8 cellular contexts compared by ENCODE assay signal in the genomic region with DNA sequence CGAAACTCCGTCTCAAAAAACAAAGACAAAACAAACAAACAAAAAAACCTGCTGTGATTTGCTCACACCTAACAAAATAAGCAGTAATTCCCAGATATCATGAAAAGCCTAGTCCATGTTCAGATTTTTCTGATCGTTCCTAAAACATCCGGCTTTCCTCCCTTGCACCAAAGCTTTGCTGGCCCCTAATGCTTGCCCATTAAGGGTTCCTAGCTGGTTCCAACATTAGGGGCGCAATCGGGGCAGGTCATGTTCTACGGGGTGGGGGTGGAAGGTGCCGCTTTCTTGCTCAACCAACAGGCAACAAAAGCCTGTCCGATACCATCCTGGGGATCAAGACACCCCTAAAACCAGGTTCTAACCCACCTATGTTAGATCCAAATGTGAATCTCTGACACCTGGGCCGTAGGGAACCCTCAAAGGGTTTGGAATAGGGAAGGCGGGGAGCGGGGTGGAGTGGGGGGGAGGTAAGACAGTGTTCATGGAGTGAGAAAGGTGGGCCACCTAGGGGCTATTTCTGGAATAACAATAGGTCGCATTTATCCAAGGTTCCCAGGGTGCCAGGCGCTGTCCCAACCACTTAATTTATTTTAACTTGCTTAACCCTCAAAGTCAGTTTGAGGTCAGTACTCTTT. TPM values are rescaled to one million over a fixed set of nuclear protein-coding genes. Genes with fewer than 3 reads are reported as not detected.
A peak's percentile ranks its signal among the peaks of the same experiment; 100 is the strongest.
DNase-seq lines count a peak whose midpoint lies in the region; ATAC-seq and TF ChIP-seq lines count a peak whose summit lies in the region.

No MANE protein-coding gene starts in this region.

- H3K4me1 ChIP-seq in fibroblast of lung (ENCODE audit: control insufficient read depth, extremely low read depth, insufficient read depth, low read length) (peaks cover 3% of the 10 kb centered on the region), transverse colon (peaks cover 0 to 9% (median 5%) of the 10 kb centered on the region in 4 donors)

- H3K27me3 ChIP-seq in H7 (ENCODE audit: control insufficient read depth, insufficient read depth, low read length) = no peaks in the 10 kb centered on the region
- H3K27me3 ChIP-seq in fibroblast of lung (ENCODE audit: control insufficient read depth, insufficient read depth, low read length) = no peaks in the 10 kb centered on the region
- H3K27me3 ChIP-seq in transverse colon = peaks cover 8% of the 10 kb centered on the region

- peak; percentile 47 to 55 for DNase-seq in AML-193 (lab: John Stamatoyannopoulos, UW)
- DNase-seq in H7 = peak; percentile 94
- DNase-seq in NCI-H524 (lab: John Stamatoyannopoulos, UW) = peak; percentile 66 to 79
- DNase-seq in activated CD8-positive, alpha-beta memory T cell treated with anti-CD3 and anti-CD28 coated beads, Interleukin-2, amount 50 U/mL, for 48 hours = peak; percentile 59
- peak; percentile 44 to 69 for DNase-seq in fibroblast of lung (ENCODE audit: low read depth in 2 of 2)
- peak; percentile 55 for DNase-seq in naive B cell
- peak; percentile 58 for DNase-seq in transverse colon

- H3K9me3 ChIP-seq in fibroblast of lung (ENCODE audit: control insufficient read depth, insufficient read depth, low read depth, low read length) (no peaks in the 10 kb centered on the region), transverse colon (no peaks in the 10 kb centered on the region)

- no peaks in the 10 kb centered on the region for H3K36me3 Mint-ChIP-seq in naive B cell

- TF ChIP-seq EP300 in transverse colon (IDR thresholded peaks at IDR 0.05; ENCODE audit: low read depth) = no peak

- 0 to 37% methylated on average over 4 to 14 of the region's 14 CpGs for WGBS in transverse colon (ENCODE audit: low coverage in 1 of 2), 2 donors

- no peaks in the 10 kb centered on the region for H3K9me3 Mint-ChIP-seq in naive B cell

- H3K27me3 Mint-ChIP-seq in naive B cell = no peaks in the 10 kb centered on the region

- H3K4me3 ChIP-seq in H7 (ENCODE audit: insufficient read depth, low read depth, low read length) (peak overlapping the region; percentile 4; the same call in 1 of the 2 replicates), fibroblast of lung (replicated peaks in 1 of 4; ENCODE audit: control extremely low read depth in 1 of 4, insufficient read depth in 1 of 4, low read depth in 3 of 4, low read length in 4 of 4) (no peak overlapping the region), transverse colon (no peak overlapping the region)

- ATAC-seq in naive B cell (ENCODE audit: low read depth in 2 of 2) = peak; percentile 55 to 78
- no peak for ATAC-seq in GM19395 (IDR thresholded peaks at IDR 0.05; ENCODE audit: unreplicated experiment)

- no peak for TF ChIP-seq POLR2A in transverse colon (IDR thresholded peaks at IDR 0.05)

- H3K4me3 Mint-ChIP-seq in naive B cell = peak overlapping the region in 7 of 8 donors; percentile 40 to 87 (median 79)

- H3K27ac ChIP-seq in fibroblast of lung (ENCODE audit: insufficient read depth, low read length) (no peak overlapping the region), transverse colon (no peak overlapping the region)

- intact Hi-C loops in transverse colon (cut with DNase I; ENCODE audit: low total_unique reads) = no loop called here

- no peaks in the 10 kb centered on the region for H3K79me2 ChIP-seq in fibroblast of lung (ENCODE audit: control insufficient read depth, insufficient read depth, low read length)

- H3K36me3 ChIP-seq in H7 (replicated peaks; ENCODE audit: control insufficient read depth, insufficient read depth, low read length) (no peaks in the 10 kb centered on the region), fibroblast of lung (ENCODE audit: control insufficient read depth, insufficient read depth, low read length) (no peaks in the 10 kb centered on the region), transverse colon (no peaks in the 10 kb centered on the region)

- peak overlapping the region in 1 of 6 donors; percentile 65 for H3K27ac Mint-ChIP-seq in naive B cell

- H3K4me2 ChIP-seq in fibroblast of lung (ENCODE audit: extremely low read depth, insufficient read depth, low read length) = no peak overlapping the region

- TF ChIP-seq CTCF in fibroblast of lung (conservative IDR thresholded peaks at IDR 0.05 in 1 of 2, IDR thresholded peaks at IDR 0.05 in 1 of 2; ENCODE audit: low read depth in 1 of 2, low read length in 2 of 2) = peak; percentile 65 to 69
- peak; percentile 55 to 68 (median 60) for TF ChIP-seq CTCF in transverse colon (IDR thresholded peaks at IDR 0.05)

- no peak overlapping the region for H2AFZ ChIP-seq in fibroblast of lung (ENCODE audit: low read length)

- in situ Hi-C loops in transverse colon (cut with MboI; ENCODE audit: low pct_ligation_motif_present in 1 of 4, low pct_unique_long_range_greater_than_20kb in 1 of 4, low sequenced_read_pairs in 3 of 4) = no loop called here

- H4K20me1 ChIP-seq in fibroblast of lung (ENCODE audit: control insufficient read depth, extremely low read depth, insufficient read depth, low read length) = no peaks in the 10 kb centered on the region

- H3K4me1 Mint-ChIP-seq in naive B cell = peaks cover 34 to 57% (median 43%) of the 10 kb centered on the region in 3 donors

- H3K9ac ChIP-seq in fibroblast of lung (ENCODE audit: insufficient read depth, low read length) = no peak overlapping the region

RNA-seq across cellular contexts. Expression of a gene that starts 25.3 kb away (rescaled TPM):
- total RNA-seq in H7 (2014; rRNA removed; shearing (Covaris generic)) = not detected in 2 replicates
- total RNA-seq in fibroblast of lung (not detected in 2 replicates), transverse colon (1,000 to 10,000 TPM; 1,678 to 4,641 (median 3,622) TPM)
- polyA plus RNA-seq in fibroblast of lung (0.06 TPM in 1 of 2 replicates, not detected in the other), naive B cell (ENCODE audit: low read depth in 6 of 6) (not detected)
- polyA plus RNA-seq in fibroblast of lung (2012) = not detected in 2 replicates
- not detected in 2 replicates for polyA minus RNA-seq in fibroblast of lung (ENCODE audit: low replicate concordance)

RNA-seq across cellular contexts. Expression of a gene that starts 44.6 kb away (rescaled TPM):
- total RNA-seq in H7 (2014; rRNA removed; shearing (Covaris generic)) = 2.9 and 10.4 TPM in 2 replicates
- total RNA-seq in fibroblast of lung (0.17 and 0.26 TPM in 2 replicates), transverse colon (10 to 100 TPM in 3 of 4 donors, 1 to 10 TPM in 1; 9.8 to 71.8 (median 25.9) TPM)
- polyA plus RNA-seq in fibroblast of lung (0.02 and 0.19 TPM in 2 replicates), naive B cell (ENCODE audit: low read depth in 6 of 6) (not detected)
- 0.07 and 0.57 TPM in 2 replicates for polyA plus RNA-seq in fibroblast of lung (2012)
- 1.5 and 2.3 TPM in 2 replicates for polyA minus RNA-seq in fibroblast of lung (ENCODE audit: low replicate concordance)

RNA-seq across cellular contexts. Expression of a gene that starts 48.3 kb away (rescaled TPM):
- 5.0 and 6.1 TPM in 2 replicates for total RNA-seq in H7 (2014; rRNA removed; shearing (Covaris generic))
- total RNA-seq in fibroblast of lung = 4.5 and 11.3 TPM in 2 replicates
- 3.6 and 7.5 TPM in 2 replicates for polyA plus RNA-seq in fibroblast of lung
- 7.7 and 12.9 TPM in 2 replicates for polyA plus RNA-seq in fibroblast of lung (2012)
- polyA minus RNA-seq in fibroblast of lung (ENCODE audit: low replicate concordance) = 2.1 and 26.2 TPM in 2 replicates
- 1 to 10 TPM; 1.0 to 2.7 (median 1.2) TPM for polyA plus RNA-seq in naive B cell (ENCODE audit: low read depth in 6 of 6)
- total RNA-seq in transverse colon = 10 to 100 TPM in 2 of 4 donors, not detected in 2; 10.6 to 29.2 TPM

RNA-seq across cellular contexts. Expression of a gene that starts 48.8 kb away (rescaled TPM):
- total RNA-seq in H7 (2014; rRNA removed; shearing (Covaris generic)) = 6.1 and 13.9 TPM in 2 replicates
- 0.33 and 0.51 TPM in 2 replicates for total RNA-seq in fibroblast of lung
- polyA plus RNA-seq in fibroblast of lung = not detected in 2 replicates
- polyA plus RNA-seq in fibroblast of lung (2012) = 0.14 TPM in 1 of 2 replicates, not detected in the other
- polyA minus RNA-seq in fibroblast of lung (ENCODE audit: low replicate concordance) = 0.67 TPM in 1 of 2 replicates, not detected in the other
- polyA plus RNA-seq in naive B cell (ENCODE audit: low read depth in 6 of 6) = not detected
- under 1 TPM in 2 of 4 donors, not detected in 2; 0.32 to 0.68 TPM for total RNA-seq in transverse colon

RNA-seq across cellular contexts. Expression of a gene that starts 52.8 kb away (rescaled TPM):
- total RNA-seq in H7 (2014; rRNA removed; shearing (Covaris generic)) = 1.3 and 1.8 TPM in 2 replicates
- total RNA-seq in fibroblast of lung (not detected in 2 replicates), transverse colon (not detected)
- polyA plus RNA-seq in fibroblast of lung (not detected in 2 replicates), naive B cell (ENCODE audit: low read depth in 6 of 6) (1 to 10 TPM; 2.0 to 4.5 (median 3.4) TPM)
- 0.31 TPM in 1 of 2 replicates, not detected in the other for polyA plus RNA-seq in fibroblast of lung (2012)
- not detected in 2 replicates for polyA minus RNA-seq in fibroblast of lung (ENCODE audit: low replicate concordance)

Comparison
In these comparisons a context has a peak if more than half of its experiments do, and no peak if none do; other contexts are left out.
1. RNA of a gene that starts 25.3 kb away (total RNA-seq): 1,678 to 4,641 TPM in transverse colon; not detected in H7 and not detected in fibroblast of lung; every median in the first group is over 1,000 times any median in the second.
2. Peak in every context shown above with its lines, with median percentiles within 50 percentile points of each other: DNase-seq.